In the genomic region with DNA sequence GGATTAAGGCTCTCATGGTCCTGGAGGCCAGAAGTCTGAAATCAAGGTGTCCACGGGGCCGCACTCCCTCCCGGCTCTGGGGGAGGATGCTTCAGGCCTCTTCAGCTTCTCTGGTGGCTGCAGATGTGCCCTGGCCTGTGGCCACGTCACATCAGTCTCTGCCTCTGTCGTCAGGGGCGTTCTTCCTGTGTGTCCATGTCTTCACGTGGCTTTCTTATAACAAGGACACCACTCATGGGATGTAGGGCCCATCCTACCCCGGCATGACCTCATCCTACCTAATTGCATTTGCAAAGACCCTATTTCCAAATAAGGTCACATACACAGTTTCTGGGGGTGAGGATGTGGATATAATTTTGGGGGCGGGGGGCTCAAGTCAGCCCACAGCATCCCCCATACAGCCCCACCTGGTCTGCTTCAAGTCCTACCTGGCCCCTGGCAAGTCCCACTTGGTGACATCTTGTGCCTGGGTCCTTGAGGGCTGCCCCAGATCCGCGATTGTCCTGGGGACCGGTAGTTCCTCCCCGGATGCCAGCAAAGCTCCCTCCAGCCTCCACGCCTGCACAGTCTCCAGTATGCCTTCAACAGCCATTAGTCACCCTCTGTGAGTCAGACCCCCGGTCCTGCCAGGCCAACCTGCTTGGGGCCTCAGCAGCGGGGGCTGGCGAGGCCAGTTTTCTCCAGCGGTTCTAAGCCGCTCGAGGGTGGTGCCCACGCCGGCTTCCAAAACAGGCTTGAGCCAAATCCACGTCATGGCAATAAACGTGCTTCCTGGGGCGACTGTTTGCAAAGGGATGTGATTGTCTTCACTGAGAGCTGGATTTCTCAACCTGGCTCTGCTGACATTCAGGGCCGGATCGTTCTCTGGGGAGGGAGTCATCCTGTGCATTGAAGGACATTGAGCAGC, we compare ENCODE assay signal across 8 cellular contexts. TPM values are rescaled to one million over a fixed set of nuclear protein-coding genes. Genes with fewer than 3 reads are reported as not detected.
DNase-seq lines count a peak whose midpoint lies in the region; ATAC-seq and TF ChIP-seq lines count a peak whose summit lies in the region.

No MANE protein-coding gene starts in this region.

- H3K9ac ChIP-seq in SK-N-SH: peak overlapping the region; percentile 56; the same call in 1 of the 2 replicates

- peaks cover 92% of the 10 kb centered on the region for H3K79me2 ChIP-seq in SK-N-SH (ENCODE audit: insufficient read depth)

- DNase-seq in activated CD8-positive, alpha-beta memory T cell treated with anti-CD3 and anti-CD28 coated beads, Interleukin-2, amount 10 ng/mL, durations not matched to agents 7 days and 5 days: no peak
- DNase-seq in activated CD8-positive, alpha-beta memory T cell treated with anti-CD3 and anti-CD28 coated beads, Interleukin-2, amount 50 U/mL, for 4 hours: no peak
- peak; percentile 57 for DNase-seq in SK-N-SH
- peak; percentile 95 for DNase-seq in fibroblast of gingiva (ENCODE audit: low read depth)
- DNase-seq in natural killer cell: no peak

- H2AFZ ChIP-seq in SK-N-SH (ENCODE audit: low read depth): peak overlapping the region; percentile 63; the same call in 1 of the 2 replicates

- peaks cover 10% of the 10 kb centered on the region; the same call in 1 of the 2 replicates for H4K20me1 ChIP-seq in SK-N-SH (ENCODE audit: insufficient read depth)

- H3K4me1 ChIP-seq in SK-N-SH (ENCODE audit: control insufficient read depth in 1 of 2, insufficient read depth in 2 of 2, low read depth in 1 of 2, low read length in 1 of 2): peaks cover 12 to 13% of the 10 kb centered on the region in 2 experiments; a peak in 3 of 4 replicates

- no peaks in the 10 kb centered on the region for H3K27me3 ChIP-seq in SK-N-SH (ENCODE audit: insufficient read depth)

- CTCF ChIA-PET in activated CD8-positive, alpha-beta memory T cell treated with anti-CD3 and anti-CD28 coated beads, Interleukin-2, amount 10 ng/mL, durations not matched to agents 7 days and 5 days (lab: Charles Lee): interaction anchor here (0.8 to 1.2 kb wide), 3 partner anchors 17 to 60 kb away, joined by 3 to 4 read pairs (median 3); no protein-coding TSS in a partner anchor
- CTCF ChIA-PET in SK-N-SH (lab: Yijun Ruan, JAX): no interaction called here

- H3F3A ChIP-seq in SK-N-SH (replicated peaks; ENCODE audit: insufficient read depth): peaks cover 17% of the 10 kb centered on the region

- POLR2A ChIA-PET in SK-N-SH (lab: Yijun Ruan, JAX): no interaction called here

- H3K27me3 Mint-ChIP-seq in activated CD8-positive, alpha-beta memory T cell treated with anti-CD3 and anti-CD28 coated beads, Interleukin-2, amount 10 ng/mL, durations not matched to agents 7 days and 5 days: no peaks in the 10 kb centered on the region
- no peaks in the 10 kb centered on the region for H3K27me3 Mint-ChIP-seq in natural killer cell (ENCODE audit: low read depth in 2 of 2)

- TF ChIP-seq CTCF in SK-N-SH (IDR thresholded peaks at IDR 0.05) (no peak), natural killer cell (IDR thresholded peaks at IDR 0.05) (no peak)

- H3K4me3 ChIP-seq in SK-N-SH (ENCODE audit: low read depth in 2 of 2, low read length in 1 of 2): peak overlapping the region in 1 of 2 experiments; percentile 42; a peak in 1 of 4 replicates

- TF ChIP-seq RAD21 in SK-N-SH (IDR thresholded peaks at IDR 0.05; ENCODE audit: low read length): no peak

- H3K27ac Mint-ChIP-seq in activated CD8-positive, alpha-beta memory T cell treated with anti-CD3 and anti-CD28 coated beads, Interleukin-2, amount 10 ng/mL, durations not matched to agents 7 days and 5 days: peak overlapping the region; percentile 24
- H3K27ac Mint-ChIP-seq in natural killer cell: peak overlapping the region; percentile 9 to 24

- H3K4me2 ChIP-seq in SK-N-SH: peak overlapping the region; percentile 74

- peak overlapping the region; percentile 40 to 95 for H3K27ac ChIP-seq in SK-N-SH (ENCODE audit: low read depth in 2 of 2, low read length in 1 of 2)

- peak in 1 of 2 experiments; percentile 79; a peak in 2 of 4 replicates for TF ChIP-seq EP300 in SK-N-SH (IDR thresholded peaks at IDR 0.05; ENCODE audit: borderline replicate concordance in 1 of 2, low read depth in 1 of 2, low read length in 1 of 2)

- H3K9me3 ChIP-seq in SK-N-SH: no peaks in the 10 kb centered on the region

- intact Hi-C loops in natural killer cell (cut with micrococcal nuclease): no loop called here

- H3K9me2 ChIP-seq in SK-N-SH: no peaks in the 10 kb centered on the region

- H3K4me1 Mint-ChIP-seq in activated CD8-positive, alpha-beta memory T cell treated with anti-CD3 and anti-CD28 coated beads, Interleukin-2, amount 10 ng/mL, durations not matched to agents 7 days and 5 days: peaks cover 60% of the 10 kb centered on the region
- peaks cover 44 to 62% of the 10 kb centered on the region in 2 donors for H3K4me1 Mint-ChIP-seq in natural killer cell

- peaks cover 15 to 19% of the 10 kb centered on the region in 2 experiments for H3K36me3 ChIP-seq in SK-N-SH (replicated peaks in 1 of 2; ENCODE audit: control insufficient read depth in 1 of 2, insufficient read depth in 2 of 2, low read length in 1 of 2)

- peaks cover 45% of the 10 kb centered on the region for H3K36me3 Mint-ChIP-seq in activated CD8-positive, alpha-beta memory T cell treated with anti-CD3 and anti-CD28 coated beads, Interleukin-2, amount 10 ng/mL, durations not matched to agents 7 days and 5 days
- no peaks in the 10 kb centered on the region for H3K36me3 Mint-ChIP-seq in natural killer cell

- WGBS in SK-N-SH (ENCODE audit: low lambda C conversion rate): 31% methylated on average over 13 of the region's 27 CpGs

- peaks cover 2% of the 10 kb centered on the region for H3K9me3 Mint-ChIP-seq in activated CD8-positive, alpha-beta memory T cell treated with anti-CD3 and anti-CD28 coated beads, Interleukin-2, amount 10 ng/mL, durations not matched to agents 7 days and 5 days (ENCODE audit: low read depth)
- peaks cover 0 to 2% of the 10 kb centered on the region in 2 donors for H3K9me3 Mint-ChIP-seq in natural killer cell

- H3K4me3 Mint-ChIP-seq in activated CD8-positive, alpha-beta memory T cell treated with anti-CD3 and anti-CD28 coated beads, Interleukin-2, amount 10 ng/mL, durations not matched to agents 7 days and 5 days: no peak overlapping the region
- no peak overlapping the region for H3K4me3 Mint-ChIP-seq in natural killer cell

- ATAC-seq in activated CD8-positive, alpha-beta memory T cell treated with anti-CD3 and anti-CD28 coated beads, Interleukin-2, amount 10 ng/mL, durations not matched to agents 7 days and 5 days: no peak
- ATAC-seq in natural killer cell (peak; percentile 30 to 57 (median 39)), HG03460 (IDR thresholded peaks at IDR 0.05; ENCODE audit: unreplicated experiment) (no peak), HG03280 (IDR thresholded peaks at IDR 0.05; ENCODE audit: unreplicated experiment) (no peak), GM19455 (IDR thresholded peaks at IDR 0.05; ENCODE audit: unreplicated experiment) (no peak)

TF ChIP-seq in SK-N-SH, 30 proteins besides CTCF, POLR2A, EP300 and RAD21 (continues in another document):
- TF ChIP-seq MXI1 (IDR thresholded peaks at IDR 0.05; ENCODE audit: low read depth, low read length): no peak
- no peak for TF ChIP-seq USF2 (IDR thresholded peaks at IDR 0.05; ENCODE audit: borderline replicate concordance, low read depth, low read length)
- TF ChIP-seq, protein P1, sequence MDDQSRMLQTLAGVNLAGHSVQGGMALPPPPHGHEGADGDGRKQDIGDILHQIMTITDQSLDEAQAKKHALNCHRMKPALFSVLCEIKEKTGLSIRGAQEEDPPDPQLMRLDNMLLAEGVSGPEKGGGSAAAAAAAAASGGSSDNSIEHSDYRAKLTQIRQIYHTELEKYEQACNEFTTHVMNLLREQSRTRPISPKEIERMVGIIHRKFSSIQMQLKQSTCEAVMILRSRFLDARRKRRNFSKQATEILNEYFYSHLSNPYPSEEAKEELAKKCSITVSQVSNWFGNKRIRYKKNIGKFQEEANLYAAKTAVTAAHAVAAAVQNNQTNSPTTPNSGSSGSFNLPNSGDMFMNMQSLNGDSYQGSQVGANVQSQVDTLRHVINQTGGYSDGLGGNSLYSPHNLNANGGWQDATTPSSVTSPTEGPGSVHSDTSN (IDR thresholded peaks at IDR 0.05): peak; percentile 86
- peak; percentile 56; the same call in 1 of the 2 replicates for TF ChIP-seq TAF1 (IDR thresholded peaks at IDR 0.05; ENCODE audit: borderline replicate concordance, low read depth, low read length)
- no peak for TF ChIP-seq CHD2 (IDR thresholded peaks at IDR 0.05; ENCODE audit: low read length, partially characterized antibody)
- TF ChIP-seq EZH2phosphoT487 (IDR thresholded peaks at IDR 0.05; ENCODE audit: borderline replicate concordance, low read depth): no peak
- no peak for TF ChIP-seq NRF1 (IDR thresholded peaks at IDR 0.05; ENCODE audit: low read depth, low read length)
- no peak for TF ChIP-seq RFX5 (IDR thresholded peaks at IDR 0.05; ENCODE audit: low read length)

RNA-seq across cellular contexts. Expression of gene MYO9B, which starts 32.2 kb away (rescaled TPM):
- 100 to 1,000 TPM; 280 to 356 TPM for total RNA-seq in activated CD8-positive, alpha-beta memory T cell treated with anti-CD3 and anti-CD28 coated beads, Interleukin-2, amount 10 ng/mL, durations not matched to agents 7 days and 5 days
- polyA plus RNA-seq in SK-N-SH (2012; rRNA removed): 28.4 and 37.6 TPM in 2 replicates
- polyA plus RNA-seq in SK-N-SH (2012; cell fraction: cytosol; rRNA removed): 15.1 and 22.1 TPM in 2 replicates
- polyA plus RNA-seq in SK-N-SH (2012; cell fraction: nucleus; rRNA removed): 120 and 128 TPM in 2 replicates
- total RNA-seq in natural killer cell: 100 to 1,000 TPM; 321 to 378 (median 365) TPM

RNA-seq across cellular contexts. Expression of gene HAUS8, which starts 32.5 kb away (rescaled TPM):
- total RNA-seq in activated CD8-positive, alpha-beta memory T cell treated with anti-CD3 and anti-CD28 coated beads, Interleukin-2, amount 10 ng/mL, durations not matched to agents 7 days and 5 days: 10 to 100 TPM; 62.1 to 73.0 TPM
- 7.4 and 9.6 TPM in 2 replicates for polyA plus RNA-seq in SK-N-SH (2012; rRNA removed)
- polyA plus RNA-seq in SK-N-SH (2012; cell fraction: cytosol; rRNA removed): 7.0 and 8.5 TPM in 2 replicates
- polyA plus RNA-seq in SK-N-SH (2012; cell fraction: nucleus; rRNA removed): 12.9 and 16.9 TPM in 2 replicates
- 10 to 100 TPM; 10.3 to 13.5 (median 10.4) TPM for total RNA-seq in natural killer cell

Comparison
In these comparisons a context has a peak if more than half of its experiments do, and no peak if none do; other contexts are left out.
1. ATAC-seq: peak in natural killer cell (3 of 3); none in activated CD8-positive, alpha-beta memory T cell treated with anti-CD3 and anti-CD28 coated beads, Interleukin-2, amount 10 ng/mL, durations not matched to agents 7 days and 5 days (single experiment), HG03460 (single experiment), HG03280 (single experiment) and GM19455 (single experiment).
2. DNase-seq: peak in SK-N-SH (single experiment) and fibroblast of gingiva (single experiment); none in activated CD8-positive, alpha-beta memory T cell treated with anti-CD3 and anti-CD28 coated beads, Interleukin-2, amount 10 ng/mL, durations not matched to agents 7 days and 5 days (single experiment), activated CD8-positive, alpha-beta memory T cell treated with anti-CD3 and anti-CD28 coated beads, Interleukin-2, amount 50 U/mL, for 4 hours (single experiment) and natural killer cell (single experiment).
3. RNA of gene HAUS8, which starts 32.5 kb away (total RNA-seq): 62.1 to 73.0 TPM in activated CD8-positive, alpha-beta memory T cell treated with anti-CD3 and anti-CD28 coated beads, Interleukin-2, amount 10 ng/mL, durations not matched to agents 7 days and 5 days; 10.3 to 13.5 TPM in natural killer cell; every median in the first group is over 4 times any median in the second.